Comparison of ENCODE assay signal across 24 cellular contexts in genomic region chr1:51745304-51745570, GRCh38.
DNase-seq lines count a peak whose midpoint lies in the region; ATAC-seq and TF ChIP-seq lines count a peak whose summit lies in the region.
"Had no signal": no experiment of that assay in that cellular context is flagged by ENCODE, and none has a peak within 500 bp of the region (broad histone marks: within the 10 kb centered on the region; RNA-seq: fewer than 3 reads in every experiment).

No MANE protein-coding gene starts in this region.

- H3K36me3 ChIP-seq in cardiac muscle cell (peaks cover 24% of the 10 kb centered on the region), left ventricle myocardium inferior (peaks cover 20% of the 10 kb centered on the region)

- H3K4me1 Mint-ChIP-seq in activated T-helper 2 cell treated with anti-CD3 and anti-CD28 coated beads, Interferon-gamma antibody, Interleukin-2, Interleukin-4, amounts not matched to agents 10 μg/mL and 5 μg/mL and 100 μg/mL, durations not matched to agents 14 hours and 24 hours and 36 hours (ENCODE audit: low read depth) = peaks cover 19% of the 10 kb centered on the region
- H3K4me1 Mint-ChIP-seq in nephron progenitor cell = peaks cover 30% of the 10 kb centered on the region

- intact Hi-C loops in left ventricle myocardium inferior (cut with micrococcal nuclease) = no loop called here
- intact Hi-C loops in activated T-helper 2 cell treated with anti-CD3 and anti-CD28 coated beads, Interferon-gamma antibody, Interleukin-2, Interleukin-4, amounts not matched to agents 10 μg/mL and 5 μg/mL and 100 μg/mL, durations not matched to agents 14 hours and 24 hours and 36 hours (cut with micrococcal nuclease) = no loop called here

- H3K27me3 ChIP-seq in cardiac muscle cell = no peaks in the 10 kb centered on the region
- H3K27me3 ChIP-seq in left ventricle myocardium inferior (ENCODE audit: low read depth) = no peaks in the 10 kb centered on the region
- H3K27me3 ChIP-seq: SJSA1 had no signal

- no peaks in the 10 kb centered on the region for H3K9me3 ChIP-seq in cardiac muscle cell (ENCODE audit: low read depth)
- no peaks in the 10 kb centered on the region for H3K9me3 ChIP-seq in left ventricle myocardium inferior (replicated peaks)
- H3K9me3 ChIP-seq: SJSA1 had no signal

- H3K27ac ChIP-seq in cardiac muscle cell (peak overlapping the region; percentile 37), left ventricle myocardium inferior (replicated peaks) (no peak overlapping the region)
- H3K27ac ChIP-seq: C4-2B, HL-60, KMS-11, SJSA1 had no signal

- ATAC-seq in GM18498 (IDR thresholded peaks at IDR 0.05; ENCODE audit: unreplicated experiment) = no peak
- ATAC-seq: HepG2, Right ventricle myocardium inferior had no signal

- no peaks in the 10 kb centered on the region for H3K27me3 Mint-ChIP-seq in activated T-helper 2 cell treated with anti-CD3 and anti-CD28 coated beads, Interferon-gamma antibody, Interleukin-2, Interleukin-4, amounts not matched to agents 10 μg/mL and 5 μg/mL and 100 μg/mL, durations not matched to agents 14 hours and 24 hours and 36 hours (ENCODE audit: low read depth)
- peaks cover 3% of the 10 kb centered on the region for H3K27me3 Mint-ChIP-seq in nephron progenitor cell (ENCODE audit: low read depth, poor library complexity)
- H3K27me3 Mint-ChIP-seq: CD8-positive, alpha-beta memory T cell had no signal

- peak overlapping the region; percentile 11 for H3K27ac Mint-ChIP-seq in activated T-helper 2 cell treated with anti-CD3 and anti-CD28 coated beads, Interferon-gamma antibody, Interleukin-2, Interleukin-4, amounts not matched to agents 10 μg/mL and 5 μg/mL and 100 μg/mL, durations not matched to agents 14 hours and 24 hours and 36 hours
- peak overlapping the region; percentile 19 for H3K27ac Mint-ChIP-seq in nephron progenitor cell

- no peak for DNase-seq in cardiac muscle cell (ENCODE audit: low read depth in 1 of 2, low spot score in 1 of 2)
- no peak for DNase-seq in left ventricle myocardium inferior
- no peak for DNase-seq in activated T-helper 2 cell treated with anti-CD3 and anti-CD28 coated beads, Interferon-gamma antibody, Interleukin-2, Interleukin-4, amounts not matched to agents 10 μg/mL and 5 μg/mL and 100 μg/mL, durations not matched to agents 14 hours and 24 hours and 36 hours (ENCODE audit: low spot score)
- DNase-seq in nephron progenitor cell = no peak
- DNase-seq in DMS79 (lab: John Stamatoyannopoulos, UW) = no peak
- no peak for DNase-seq in DMS114 treated with DMSO at 0.1 percent for 48 hours (lab: John Stamatoyannopoulos, UW; ENCODE audit: unreplicated experiment)
- DNase-seq: Calu3; CD8-positive, alpha-beta memory T cell; EL; GF-D8; H9; NCI-H1105; NCI-H1694 treated with DMSO at 0.1 percent for 48 hours; NCI-H2081 treated with DMSO at 0.1 percent for 48 hours; NCI-H2171 treated with DMSO at 0.1 percent for 48 hours; NCI-H524 treated with DMSO at 0.1 percent for 48 hours; OCI-M1 had no signal

- no peaks in the 10 kb centered on the region for H3K9me3 Mint-ChIP-seq in activated T-helper 2 cell treated with anti-CD3 and anti-CD28 coated beads, Interferon-gamma antibody, Interleukin-2, Interleukin-4, amounts not matched to agents 10 μg/mL and 5 μg/mL and 100 μg/mL, durations not matched to agents 14 hours and 24 hours and 36 hours
- no peaks in the 10 kb centered on the region for H3K9me3 Mint-ChIP-seq in nephron progenitor cell
- H3K9me3 Mint-ChIP-seq: CD8-positive, alpha-beta memory T cell; H9 had no signal

- H3K4me3 ChIP-seq in cardiac muscle cell (no peak overlapping the region), left ventricle myocardium inferior (no peak overlapping the region)
- H3K4me3 ChIP-seq: SJSA1 had no signal

- H3K4me3 Mint-ChIP-seq in activated T-helper 2 cell treated with anti-CD3 and anti-CD28 coated beads, Interferon-gamma antibody, Interleukin-2, Interleukin-4, amounts not matched to agents 10 μg/mL and 5 μg/mL and 100 μg/mL, durations not matched to agents 14 hours and 24 hours and 36 hours (ENCODE audit: low read depth) = no peak overlapping the region
- H3K4me3 Mint-ChIP-seq in nephron progenitor cell = no peak overlapping the region
- H3K4me3 Mint-ChIP-seq: CD8-positive, alpha-beta memory T cell; H9 had no signal

- H3K4me1 ChIP-seq in cardiac muscle cell (ENCODE audit: low read depth) = peaks cover 19% of the 10 kb centered on the region
- H3K4me1 ChIP-seq in left ventricle myocardium inferior = peaks cover 29% of the 10 kb centered on the region

- H3K36me3 Mint-ChIP-seq in activated T-helper 2 cell treated with anti-CD3 and anti-CD28 coated beads, Interferon-gamma antibody, Interleukin-2, Interleukin-4, amounts not matched to agents 10 μg/mL and 5 μg/mL and 100 μg/mL, durations not matched to agents 14 hours and 24 hours and 36 hours (ENCODE audit: low read depth) = peaks cover 5% of the 10 kb centered on the region
- peaks cover 38% of the 10 kb centered on the region for H3K36me3 Mint-ChIP-seq in nephron progenitor cell (ENCODE audit: low read depth)

- TF ChIP-seq CTCF in cardiac muscle cell (IDR thresholded peaks at IDR 0.05; ENCODE audit: low read depth, low read length) (no peak), left ventricle myocardium inferior (IDR thresholded peaks at IDR 0.05; ENCODE audit: borderline replicate concordance) (no peak), nephron progenitor cell (IDR thresholded peaks at IDR 0.05) (no peak)
